Comparison of ENCODE assay signal across 14 cellular contexts in genomic region chr17:80586464-80587228, GRCh38. TPM values are rescaled to one million over a fixed set of nuclear protein-coding genes. Genes with fewer than 3 reads are reported as not detected.
A peak's percentile ranks its signal among the peaks of the same experiment; 100 is the strongest.
DNase-seq lines count a peak whose midpoint lies in the region; ATAC-seq, FAIRE-seq and TF ChIP-seq lines count a peak whose summit lies in the region.
"Had no signal": no experiment of that assay in that cellular context is flagged by ENCODE, and none has a peak within 500 bp of the region (broad histone marks: within the 10 kb centered on the region; RNA-seq: fewer than 3 reads in every experiment).

No MANE protein-coding gene starts in this region.

- no peak overlapping the region for H3K9ac ChIP-seq in kidney (ENCODE audit: low read length in 2 of 2)
- H3K9ac ChIP-seq: parathyroid adenoma had no signal

- peak overlapping the region; percentile 41 to 76 (median 51) for H3K27ac Mint-ChIP-seq in nephron

- in situ Hi-C loops in astrocyte of the spinal cord (cut with HindIII; ENCODE audit: low sequenced_read_pairs): no loop called here

- no peaks in the 10 kb centered on the region for H3K9me3 ChIP-seq in kidney (ENCODE audit: control insufficient read depth in 1 of 2, low read length in 2 of 2)

- peaks cover 3% of the 10 kb centered on the region for H3K36me3 Mint-ChIP-seq in nephron (ENCODE audit: low read depth)

- H3K27ac ChIP-seq in kidney (ENCODE audit: low read depth in 2 of 2, low read length in 2 of 2): no peak overlapping the region
- H3K27ac ChIP-seq: cardiac muscle cell, parathyroid adenoma had no signal

- TF ChIP-seq CTCF in astrocyte of the spinal cord (IDR thresholded peaks at IDR 0.05; ENCODE audit: low read depth, low read length) (no peak), nephron (IDR thresholded peaks at IDR 0.05; ENCODE audit: unreplicated experiment in 3 of 3) (no peak), kidney (IDR thresholded peaks at IDR 0.05; ENCODE audit: borderline replicate concordance, extremely low read depth, insufficient read depth) (no peak)

- no peaks in the 10 kb centered on the region for H3K4me1 ChIP-seq in kidney (ENCODE audit: control insufficient read depth in 1 of 2, insufficient read depth in 1 of 2, low read depth in 1 of 2, low read length in 2 of 2)
- H3K4me1 ChIP-seq: parathyroid adenoma had no signal

- ATAC-seq in GM18873 (IDR thresholded peaks at IDR 0.05; ENCODE audit: low FRiP score, unreplicated experiment) (no peak), HG03432 (IDR thresholded peaks at IDR 0.05; ENCODE audit: unreplicated experiment) (no peak)

- intact Hi-C loops in kidney (cut with DNase I): no loop called here

- no peak for FAIRE-seq in kidney (lab: Jason Lieb, UNC)
- FAIRE-seq: HTR-8/SVneo had no signal

- H3K36me3 ChIP-seq in H7 (replicated peaks; ENCODE audit: control insufficient read depth, insufficient read depth, low read length) (no peaks in the 10 kb centered on the region), kidney (ENCODE audit: control insufficient read depth in 1 of 2, insufficient read depth in 2 of 2, low read length in 2 of 2) (no peaks in the 10 kb centered on the region)
- H3K36me3 ChIP-seq: cardiac muscle cell had no signal

- no peak overlapping the region for H3K4me3 ChIP-seq in H7 (ENCODE audit: insufficient read depth, low read depth, low read length)
- H3K4me3 ChIP-seq in astrocyte of the spinal cord (ENCODE audit: low read depth, low read length): no peak overlapping the region
- H3K4me3 ChIP-seq in kidney (ENCODE audit: low read length in 2 of 2): no peak overlapping the region
- H3K4me3 ChIP-seq: cardiac muscle cell had no signal

- H3K9me3 Mint-ChIP-seq in nephron: no peaks in the 10 kb centered on the region

- H3K4me1 Mint-ChIP-seq in nephron: peaks cover 17% of the 10 kb centered on the region

- H3K27me3 ChIP-seq in H7 (ENCODE audit: control insufficient read depth, insufficient read depth, low read length): no peaks in the 10 kb centered on the region
- H3K27me3 ChIP-seq: cardiac muscle cell had no signal

- H3K4me3 Mint-ChIP-seq in nephron: no peak overlapping the region

- peak; percentile 63 for DNase-seq in H7
- DNase-seq in NCI-H2196 treated with DMSO at 0.1 percent for 48 hours (lab: John Stamatoyannopoulos, UW; ENCODE audit: unreplicated experiment): peak; percentile 82
- peak; percentile 79 for DNase-seq in astrocyte of the spinal cord (ENCODE audit: low read depth, low spot score)
- no peak for DNase-seq in kidney
- no peak for DNase-seq in H4 (ENCODE audit: low spot score)
- DNase-seq: activated CD4-positive, alpha-beta T cell treated with anti-CD3 and anti-CD28 coated beads, Interleukin-2, amount 50 U/mL, for 48 hours; NCI-H146; trophoblast cell had no signal

- H3K27me3 Mint-ChIP-seq in nephron (ENCODE audit: low read depth): no peaks in the 10 kb centered on the region

RNA-seq across cellular contexts. Expression of gene RPTOR, which starts 42.0 kb away (rescaled TPM):
- 20.9 TPM in 2 replicates for total RNA-seq in H7 (2014; rRNA removed; shearing (Covaris generic))
- total RNA-seq in kidney: 37.6 TPM
- 5.5 TPM for polyA plus RNA-seq in kidney (ENCODE audit: insufficient read depth, low read depth, low replicate concordance)
- 12.6 and 15.2 TPM in 2 replicates for total RNA-seq in H4 (2014; rRNA removed; shearing (Covaris generic))

Comparison
In these comparisons a context has a peak if more than half of its experiments do, and no peak if none do; other contexts are left out.
1. DNase-seq: peak in H7 (single experiment), NCI-H2196 treated with DMSO at 0.1 percent for 48 hours (single experiment) and astrocyte of the spinal cord (single experiment); none in kidney (single experiment) and H4 (single experiment).